ENCODE assay signal across 25 cellular contexts in genomic region chr1:171809834-171810233, GRCh38.
"Had no signal": no experiment of that assay in that cellular context is flagged by ENCODE, and none has a peak within 500 bp of the region (broad histone marks: within the 10 kb centered on the region; RNA-seq: fewer than 3 reads in every experiment).

No MANE protein-coding gene starts in this region.

- H3K4me1 ChIP-seq: colonic mucosa, gastrocnemius medialis, psoas muscle, sigmoid colon had no signal

- FAIRE-seq: kidney had no signal

- H3K27me3 ChIP-seq: colonic mucosa, gastrocnemius medialis, ovary, sigmoid colon, stomach, thyroid gland, vagina had no signal

- H3K4me3 ChIP-seq: colonic mucosa, gastrocnemius medialis, lung, mucosa of descending colon, ovary, psoas muscle, sigmoid colon, stomach, thyroid gland, vagina had no signal

- ATAC-seq: gastrocnemius medialis; left lobe of liver; mucosa of descending colon; psoas muscle; right cardiac atrium; stimulated activated effector memory CD8-positive, alpha-beta T cell treated with anti-CD3 and anti-CD28 coated beads, Interleukin-12 subunit alpha, Interleukin-12 subunit beta, amount 100 ng/mL, for 72 hours had no signal

- H3K27ac ChIP-seq: colonic mucosa, gastrocnemius medialis, ovary, psoas muscle, sigmoid colon, stomach, thyroid gland, vagina had no signal

- H3K36me3 ChIP-seq: colonic mucosa, gastrocnemius medialis, ovary, sigmoid colon, stomach, thyroid gland, vagina had no signal

- DNase-seq: colonic mucosa; effector CD8-positive, alpha-beta T cell; endodermal cell; erythroblast; gastrocnemius medialis; head of caudate nucleus; kidney; mesenchymal stem cell; mucosa of descending colon; naive B cell; occipital lobe; ovary; posterior cingulate gyrus; psoas muscle; right cardiac atrium; sigmoid colon; stimulated activated CD4-positive, alpha-beta T cell treated with anti-CD3 and anti-CD28 coated beads, Interleukin-2, amount 100 ng/mL, for 24 hours; stimulated activated CD4-positive, alpha-beta T cell treated with anti-CD3 and anti-CD28 coated beads, Interleukin-4, amount 100 ng/mL, for 24 hours; stimulated activated naive CD4-positive, alpha-beta T cell treated with Interleukin-2 at 50 U/mL for 16 hours; stomach; thyroid gland had no signal
